In genomic region chr10:29725133-29725720, GRCh38 we compare ENCODE assay signal across 11 cellular contexts.
DNase-seq lines count a peak whose midpoint lies in the region; ATAC-seq and TF ChIP-seq lines count a peak whose summit lies in the region.
"Had no signal": no experiment of that assay in that cellular context is flagged by ENCODE, and none has a peak within 500 bp of the region (broad histone marks: within the 10 kb centered on the region; RNA-seq: fewer than 3 reads in every experiment).

No MANE protein-coding gene starts in this region.

- H3K36me3 ChIP-seq in mesendoderm (ENCODE audit: control insufficient read depth, insufficient read depth, low read length), result no peaks in the 10 kb centered on the region

- H3K27ac ChIP-seq in coronary artery (peak overlapping the region; percentile 7 to 65), mesendoderm (ENCODE audit: low read depth, low read length) (peak overlapping the region; percentile 15)
- H3K27ac ChIP-seq: A549 had no signal

- H3K27me3 ChIP-seq in mesendoderm (ENCODE audit: insufficient read depth, low read length, poor library complexity), result no peaks in the 10 kb centered on the region

- peak overlapping the region; percentile 26 for H3K9ac ChIP-seq in mesendoderm (ENCODE audit: low read length)

- H3K18ac ChIP-seq in mesendoderm (ENCODE audit: low read length), result peak overlapping the region; percentile 61

- H3K4me3 ChIP-seq in coronary artery, result peak overlapping the region; percentile 39
- no peak overlapping the region for H3K4me3 ChIP-seq in mesendoderm (ENCODE audit: low read length)
- H3K4me3 ChIP-seq: A549 had no signal

- TF ChIP-seq CTCF in coronary artery (IDR thresholded peaks at IDR 0.05) (no peak), natural killer cell (IDR thresholded peaks at IDR 0.05) (no peak)

- no CpG with 5 or more reads among the region's 6 CpGs for WGBS in mesendoderm (ENCODE audit: extremely low coverage, insufficient coverage, low lambda C conversion rate)

- peak overlapping the region in 1 of 2 donors; percentile 49 for H3K27ac Mint-ChIP-seq in natural killer cell
- H3K27ac Mint-ChIP-seq: stimulated activated memory B cell treated with anti-CD40 and anti-IgM and Interleukin-4, amounts not matched to agents 10 μg/mL and 1 μg/mL and 100 μg/mL, for 72 hours had no signal

- intact Hi-C loops in Right ventricle myocardium inferior (cut with DNase I) (no loop called here), cardiac septum (cut with DNase I) (no loop called here), natural killer cell (cut with micrococcal nuclease) (no loop called here)

- H2BK120ac ChIP-seq in mesendoderm (ENCODE audit: low read depth, low read length), result no peak overlapping the region

- no peak overlapping the region for H4K8ac ChIP-seq in mesendoderm (ENCODE audit: low read depth, low read length)

- no peaks in the 10 kb centered on the region for H3K27me3 Mint-ChIP-seq in natural killer cell (ENCODE audit: low read depth in 2 of 2)
- H3K27me3 Mint-ChIP-seq: stimulated activated memory B cell treated with anti-CD40 and anti-IgM and Interleukin-4, amounts not matched to agents 10 μg/mL and 1 μg/mL and 100 μg/mL, for 72 hours had no signal

- peak; percentile 91 for ATAC-seq in Right ventricle myocardium inferior
- no peak for ATAC-seq in HG02610 (IDR thresholded peaks at IDR 0.05; ENCODE audit: unreplicated experiment)
- ATAC-seq in natural killer cell, result no peak
- ATAC-seq: stimulated activated memory B cell treated with anti-CD40 and anti-IgM and Interleukin-4, amounts not matched to agents 10 μg/mL and 1 μg/mL and 100 μg/mL, for 72 hours had no signal

- no peak overlapping the region for H2AK5ac ChIP-seq in mesendoderm (ENCODE audit: low read length)

- H3K4ac ChIP-seq in mesendoderm (ENCODE audit: low read depth, low read length), result no peak overlapping the region

- H3K4me1 ChIP-seq in mesendoderm (ENCODE audit: control insufficient read depth, low read depth, low read length), result peaks cover 9% of the 10 kb centered on the region
- H3K4me1 ChIP-seq: A549 had no signal

- H3K9me3 Mint-ChIP-seq in natural killer cell, result peaks cover 0 to 3% of the 10 kb centered on the region in 2 donors

- peaks cover 11% of the 10 kb centered on the region for H3K79me1 ChIP-seq in mesendoderm (ENCODE audit: low read length)

- peaks cover 24% of the 10 kb centered on the region for H3K79me2 ChIP-seq in mesendoderm (ENCODE audit: control insufficient read depth, insufficient read depth, low read length)

- no peak overlapping the region for H3K23ac ChIP-seq in mesendoderm (ENCODE audit: low read length)

- peaks cover 16 to 27% of the 10 kb centered on the region in 2 donors for H3K4me1 Mint-ChIP-seq in natural killer cell
- H3K4me1 Mint-ChIP-seq: stimulated activated memory B cell treated with anti-CD40 and anti-IgM and Interleukin-4, amounts not matched to agents 10 μg/mL and 1 μg/mL and 100 μg/mL, for 72 hours had no signal

- peak overlapping the region; percentile 51 for H2BK5ac ChIP-seq in mesendoderm (ENCODE audit: low read length)

- peak overlapping the region; percentile 37 for H3K56ac ChIP-seq in mesendoderm (ENCODE audit: low read length)

- H3K4me3 Mint-ChIP-seq in natural killer cell, result no peak overlapping the region
- H3K4me3 Mint-ChIP-seq: stimulated activated memory B cell treated with anti-CD40 and anti-IgM and Interleukin-4, amounts not matched to agents 10 μg/mL and 1 μg/mL and 100 μg/mL, for 72 hours had no signal

- H4K5ac ChIP-seq in mesendoderm (ENCODE audit: low read length), result no peak overlapping the region

- H2BK15ac ChIP-seq in mesendoderm (replicated peaks; ENCODE audit: low read depth), result no peak overlapping the region

- H3K36me3 Mint-ChIP-seq in natural killer cell, result no peaks in the 10 kb centered on the region
- H3K36me3 Mint-ChIP-seq: stimulated activated memory B cell treated with anti-CD40 and anti-IgM and Interleukin-4, amounts not matched to agents 10 μg/mL and 1 μg/mL and 100 μg/mL, for 72 hours had no signal

- DNase-seq in Right ventricle myocardium inferior (ENCODE audit: missing footprints) (no peak), cardiac septum (ENCODE audit: low spot score) (no peak), coronary artery (ENCODE audit: low spot score) (no peak), mesendoderm (peak; percentile 86), ecto neural progenitor cell (ENCODE audit: low spot score) (no peak), DMS79 treated with DMSO at 0.1 percent for 48 hours (lab: John Stamatoyannopoulos, UW) (no peak), natural killer cell (no peak)
- DNase-seq: activated CD4-positive, alpha-beta T cell treated with anti-CD3 and anti-CD28 coated beads for 4 hours had no signal

- no peak overlapping the region for H3K4me2 ChIP-seq in mesendoderm (ENCODE audit: low read length)
- H3K4me2 ChIP-seq: A549 had no signal
